In the genomic region with DNA sequence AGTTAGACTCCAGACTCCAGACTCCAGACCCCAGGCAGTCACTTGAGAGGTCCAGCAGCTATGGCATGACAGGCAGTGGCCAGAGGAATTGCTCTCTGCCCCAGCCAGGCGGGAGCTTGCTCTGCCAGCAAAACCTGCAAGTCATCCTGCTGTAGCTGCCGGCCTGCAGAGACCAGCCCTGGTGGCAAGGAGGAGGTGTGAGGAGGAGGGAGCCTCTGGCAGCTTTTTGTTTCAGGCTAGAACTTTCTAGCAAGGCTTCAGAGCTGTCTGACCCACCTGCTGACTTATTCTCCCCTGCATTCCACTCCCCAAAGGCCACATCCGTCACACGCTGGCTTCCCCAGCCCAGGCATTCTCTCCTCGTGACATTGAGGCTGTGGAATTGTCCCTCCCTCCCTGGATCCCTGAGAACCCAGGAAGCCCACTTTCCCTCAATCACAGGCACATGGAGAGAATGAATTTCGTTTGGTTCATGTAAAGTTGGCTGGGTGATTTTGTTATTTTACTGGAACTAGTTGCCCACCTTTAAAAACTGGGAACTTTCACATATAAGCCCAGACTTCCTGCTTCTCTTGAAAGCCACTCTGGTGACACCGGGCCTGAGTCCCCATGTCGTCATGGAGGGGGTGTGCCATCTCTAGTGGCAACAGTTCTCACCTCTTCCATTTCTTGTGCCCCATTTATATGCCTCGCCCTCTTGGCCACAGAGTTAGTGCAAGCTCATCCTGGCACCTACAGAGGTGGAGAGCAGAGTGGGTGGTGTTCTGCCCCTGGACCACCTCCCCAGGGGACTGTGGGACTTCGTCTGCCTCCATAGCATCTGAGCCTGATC, we compare ENCODE assay signal across 1 cellular context.
TF ChIP-seq lines count a peak whose summit lies in the region.

No MANE protein-coding gene starts in this region.

TF ChIP-seq in K562, 482 proteins besides CTCF, POLR2A, EP300 and RAD21 (continued from another document and continues in another):
- TF ChIP-seq, protein P1, sequence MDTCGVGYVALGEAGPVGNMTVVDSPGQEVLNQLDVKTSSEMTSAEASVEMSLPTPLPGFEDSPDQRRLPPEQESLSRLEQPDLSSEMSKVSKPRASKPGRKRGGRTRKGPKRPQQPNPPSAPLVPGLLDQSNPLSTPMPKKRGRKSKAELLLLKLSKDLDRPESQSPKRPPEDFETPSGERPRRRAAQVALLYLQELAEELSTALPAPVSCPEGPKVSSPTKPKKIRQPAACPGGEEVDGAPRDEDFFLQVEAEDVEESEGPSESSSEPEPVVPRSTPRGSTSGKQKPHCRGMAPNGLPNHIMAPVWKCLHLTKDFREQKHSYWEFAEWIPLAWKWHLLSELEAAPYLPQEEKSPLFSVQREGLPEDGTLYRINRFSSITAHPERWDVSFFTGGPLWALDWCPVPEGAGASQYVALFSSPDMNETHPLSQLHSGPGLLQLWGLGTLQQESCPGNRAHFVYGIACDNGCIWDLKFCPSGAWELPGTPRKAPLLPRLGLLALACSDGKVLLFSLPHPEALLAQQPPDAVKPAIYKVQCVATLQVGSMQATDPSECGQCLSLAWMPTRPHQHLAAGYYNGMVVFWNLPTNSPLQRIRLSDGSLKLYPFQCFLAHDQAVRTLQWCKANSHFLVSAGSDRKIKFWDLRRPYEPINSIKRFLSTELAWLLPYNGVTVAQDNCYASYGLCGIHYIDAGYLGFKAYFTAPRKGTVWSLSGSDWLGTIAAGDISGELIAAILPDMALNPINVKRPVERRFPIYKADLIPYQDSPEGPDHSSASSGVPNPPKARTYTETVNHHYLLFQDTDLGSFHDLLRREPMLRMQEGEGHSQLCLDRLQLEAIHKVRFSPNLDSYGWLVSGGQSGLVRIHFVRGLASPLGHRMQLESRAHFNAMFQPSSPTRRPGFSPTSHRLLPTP (IDR thresholded peaks at IDR 0.05; ENCODE audit: borderline replicate concordance, extremely low read depth, insufficient read length), result no peak
- TF ChIP-seq HNRNPL (IDR thresholded peaks at IDR 0.05; ENCODE audit: low read depth, low read length) (no peak), SIRT6 (IDR thresholded peaks at IDR 0.05; ENCODE audit: low read depth, low read length) (no peak), JUN (IDR thresholded peaks at IDR 0.05; ENCODE audit: borderline replicate concordance, low read depth, low read length) (no peak), JUN (CRISPR knock-in tag; IDR thresholded peaks at IDR 0.05; ENCODE audit: borderline replicate concordance) (no peak), SREBF2 (CRISPR knock-in tag; IDR thresholded peaks at IDR 0.05) (no peak), ARID3A (IDR thresholded peaks at IDR 0.05; ENCODE audit: borderline replicate concordance, low read depth, low read length) (no peak), FOXM1 (IDR thresholded peaks at IDR 0.05; ENCODE audit: low read depth) (no peak), FOXM1 (CRISPR knock-in tag; IDR thresholded peaks at IDR 0.05; ENCODE audit: low read depth) (no peak), BMI1 (IDR thresholded peaks at IDR 0.05; ENCODE audit: low read length) (no peak), MCM3 (IDR thresholded peaks at IDR 0.05) (no peak), ZBTB8A (IDR thresholded peaks at IDR 0.05; ENCODE audit: partially characterized antibody) (no peak), NFE2 (IDR thresholded peaks at IDR 0.05; ENCODE audit: low read depth) (peak; percentile 99), TAF1 (IDR thresholded peaks at IDR 0.05; ENCODE audit: control insufficient read depth, extremely low read depth, insufficient read depth, low read length, severe bottlenecking) (peak; percentile 22), ZNF124 (CRISPR knock-in tag; IDR thresholded peaks at IDR 0.05) (no peak), NFE2L1 (tag; IDR thresholded peaks at IDR 0.05; ENCODE audit: borderline replicate concordance, low read depth) (peak; percentile 86), JUNB (CRISPR knock-in tag; conservative IDR thresholded peaks at IDR 0.05) (no peak), STAT5B (CRISPR knock-in tag; IDR thresholded peaks at IDR 0.05) (no peak), ZNF655 (CRISPR knock-in tag; IDR thresholded peaks at IDR 0.05) (no peak), ZFX (CRISPR knock-in tag; IDR thresholded peaks at IDR 0.05) (peak; percentile 40; the same call in 1 of the 2 replicates), SIN3B (IDR thresholded peaks at IDR 0.05; ENCODE audit: low read depth) (no peak), ZNF184 (CRISPR knock-in tag; IDR thresholded peaks at IDR 0.05) (no peak), MXI1 (IDR thresholded peaks at IDR 0.05; ENCODE audit: low read depth, low read length) (no peak), KLF1 (tag; IDR thresholded peaks at IDR 0.05) (no peak), BRD9 (IDR thresholded peaks at IDR 0.05; ENCODE audit: low read depth, partially characterized antibody) (no peak), ZEB2 (IDR thresholded peaks at IDR 0.05) (no peak), SMARCA5 (IDR thresholded peaks at IDR 0.05) (no peak), ZNF644 (tag; IDR thresholded peaks at IDR 0.05; ENCODE audit: low read depth) (peak; percentile 27; the same call in 1 of the 2 replicates), SRSF3 (IDR thresholded peaks at IDR 0.05; ENCODE audit: insufficient read depth, low read length) (no peak), NCOA6 (IDR thresholded peaks at IDR 0.05) (no peak), NRF1 (conservative IDR thresholded peaks at IDR 0.05 in 1 of 2, IDR thresholded peaks at IDR 0.05 in 1 of 2) (no peak), ELF2 (CRISPR knock-in tag; IDR thresholded peaks at IDR 0.05) (no peak), ZNF3 (CRISPR knock-in tag; IDR thresholded peaks at IDR 0.05) (no peak), MEIS2 (IDR thresholded peaks at IDR 0.05; ENCODE audit: partially characterized antibody) (no peak), HLTF (IDR thresholded peaks at IDR 0.05) (no peak), ZNF212 (CRISPR knock-in tag; IDR thresholded peaks at IDR 0.05) (no peak), NCOR1 (IDR thresholded peaks at IDR 0.05) (no peak), EHMT2 (IDR thresholded peaks at IDR 0.05) (no peak), PRDM10 (IDR thresholded peaks at IDR 0.05; ENCODE audit: partially characterized antibody) (no peak), MAZ (CRISPR knock-in tag; conservative IDR thresholded peaks at IDR 0.05 in 1 of 2, IDR thresholded peaks at IDR 0.05 in 1 of 2) (peak; percentile 42 to 53; a peak in 2 of 4 replicates), KLF6 (CRISPR knock-in tag; IDR thresholded peaks at IDR 0.05; ENCODE audit: borderline replicate concordance) (peak; percentile 46; the same call in 1 of the 2 replicates)
- TF ChIP-seq, protein P2, sequence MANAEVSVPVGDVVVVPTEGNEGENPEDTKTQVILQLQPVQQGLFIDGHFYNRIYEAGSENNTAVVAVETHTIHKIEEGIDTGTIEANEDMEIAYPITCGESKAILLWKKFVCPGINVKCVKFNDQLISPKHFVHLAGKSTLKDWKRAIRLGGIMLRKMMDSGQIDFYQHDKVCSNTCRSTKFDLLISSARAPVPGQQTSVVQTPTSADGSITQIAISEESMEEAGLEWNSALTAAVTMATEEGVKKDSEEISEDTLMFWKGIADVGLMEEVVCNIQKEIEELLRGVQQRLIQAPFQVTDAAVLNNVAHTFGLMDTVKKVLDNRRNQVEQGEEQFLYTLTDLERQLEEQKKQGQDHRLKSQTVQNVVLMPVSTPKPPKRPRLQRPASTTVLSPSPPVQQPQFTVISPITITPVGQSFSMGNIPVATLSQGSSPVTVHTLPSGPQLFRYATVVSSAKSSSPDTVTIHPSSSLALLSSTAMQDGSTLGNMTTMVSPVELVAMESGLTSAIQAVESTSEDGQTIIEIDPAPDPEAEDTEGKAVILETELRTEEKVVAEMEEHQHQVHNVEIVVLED (CRISPR knock-in tag; IDR thresholded peaks at IDR 0.05), result no peak
- TF ChIP-seq, protein P3, sequence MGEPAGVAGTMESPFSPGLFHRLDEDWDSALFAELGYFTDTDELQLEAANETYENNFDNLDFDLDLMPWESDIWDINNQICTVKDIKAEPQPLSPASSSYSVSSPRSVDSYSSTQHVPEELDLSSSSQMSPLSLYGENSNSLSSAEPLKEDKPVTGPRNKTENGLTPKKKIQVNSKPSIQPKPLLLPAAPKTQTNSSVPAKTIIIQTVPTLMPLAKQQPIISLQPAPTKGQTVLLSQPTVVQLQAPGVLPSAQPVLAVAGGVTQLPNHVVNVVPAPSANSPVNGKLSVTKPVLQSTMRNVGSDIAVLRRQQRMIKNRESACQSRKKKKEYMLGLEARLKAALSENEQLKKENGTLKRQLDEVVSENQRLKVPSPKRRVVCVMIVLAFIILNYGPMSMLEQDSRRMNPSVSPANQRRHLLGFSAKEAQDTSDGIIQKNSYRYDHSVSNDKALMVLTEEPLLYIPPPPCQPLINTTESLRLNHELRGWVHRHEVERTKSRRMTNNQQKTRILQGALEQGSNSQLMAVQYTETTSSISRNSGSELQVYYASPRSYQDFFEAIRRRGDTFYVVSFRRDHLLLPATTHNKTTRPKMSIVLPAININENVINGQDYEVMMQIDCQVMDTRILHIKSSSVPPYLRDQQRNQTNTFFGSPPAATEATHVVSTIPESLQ (CRISPR knock-in tag; IDR thresholded peaks at IDR 0.05), result 0 out of 2 replicates have a peak, but pooled peaks have one; percentile 27
- TF ChIP-seq, protein P4, sequence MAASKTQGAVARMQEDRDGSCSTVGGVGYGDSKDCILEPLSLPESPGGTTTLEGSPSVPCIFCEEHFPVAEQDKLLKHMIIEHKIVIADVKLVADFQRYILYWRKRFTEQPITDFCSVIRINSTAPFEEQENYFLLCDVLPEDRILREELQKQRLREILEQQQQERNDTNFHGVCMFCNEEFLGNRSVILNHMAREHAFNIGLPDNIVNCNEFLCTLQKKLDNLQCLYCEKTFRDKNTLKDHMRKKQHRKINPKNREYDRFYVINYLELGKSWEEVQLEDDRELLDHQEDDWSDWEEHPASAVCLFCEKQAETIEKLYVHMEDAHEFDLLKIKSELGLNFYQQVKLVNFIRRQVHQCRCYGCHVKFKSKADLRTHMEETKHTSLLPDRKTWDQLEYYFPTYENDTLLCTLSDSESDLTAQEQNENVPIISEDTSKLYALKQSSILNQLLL (CRISPR knock-in tag; IDR thresholded peaks at IDR 0.05; ENCODE audit: borderline replicate concordance), result no peak
- TF ChIP-seq, protein P5, sequence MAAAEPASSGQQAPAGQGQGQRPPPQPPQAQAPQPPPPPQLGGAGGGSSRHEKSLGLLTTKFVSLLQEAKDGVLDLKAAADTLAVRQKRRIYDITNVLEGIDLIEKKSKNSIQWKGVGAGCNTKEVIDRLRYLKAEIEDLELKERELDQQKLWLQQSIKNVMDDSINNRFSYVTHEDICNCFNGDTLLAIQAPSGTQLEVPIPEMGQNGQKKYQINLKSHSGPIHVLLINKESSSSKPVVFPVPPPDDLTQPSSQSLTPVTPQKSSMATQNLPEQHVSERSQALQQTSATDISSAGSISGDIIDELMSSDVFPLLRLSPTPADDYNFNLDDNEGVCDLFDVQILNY (CRISPR knock-in tag; IDR thresholded peaks at IDR 0.05), result no peak
- TF ChIP-seq, protein P6, sequence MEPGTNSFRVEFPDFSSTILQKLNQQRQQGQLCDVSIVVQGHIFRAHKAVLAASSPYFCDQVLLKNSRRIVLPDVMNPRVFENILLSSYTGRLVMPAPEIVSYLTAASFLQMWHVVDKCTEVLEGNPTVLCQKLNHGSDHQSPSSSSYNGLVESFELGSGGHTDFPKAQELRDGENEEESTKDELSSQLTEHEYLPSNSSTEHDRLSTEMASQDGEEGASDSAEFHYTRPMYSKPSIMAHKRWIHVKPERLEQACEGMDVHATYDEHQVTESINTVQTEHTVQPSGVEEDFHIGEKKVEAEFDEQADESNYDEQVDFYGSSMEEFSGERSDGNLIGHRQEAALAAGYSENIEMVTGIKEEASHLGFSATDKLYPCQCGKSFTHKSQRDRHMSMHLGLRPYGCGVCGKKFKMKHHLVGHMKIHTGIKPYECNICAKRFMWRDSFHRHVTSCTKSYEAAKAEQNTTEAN (CRISPR knock-in tag; IDR thresholded peaks at IDR 0.05), result no peak
